8 cellular contexts compared by ENCODE assay signal in genomic region chr1:154405762-154406571, GRCh38. TPM values are rescaled to one million over a fixed set of nuclear protein-coding genes. Genes with fewer than 3 reads are reported as not detected.
DNase-seq lines count a peak whose midpoint lies in the region; ATAC-seq and TF ChIP-seq lines count a peak whose summit lies in the region.

No MANE protein-coding gene starts in this region.

- 9% methylated on average over 39 of the region's 39 CpGs for WGBS in HUES64
- WGBS in liver: 2% methylated on average over 39 of the region's 39 CpGs

- H3K9ac ChIP-seq in HUES64 (ENCODE audit: low read depth, low read length) (peak overlapping the region; percentile 40), liver (ENCODE audit: low read depth in 1 of 2, low read length in 2 of 2) (peak overlapping the region; percentile 98 to 100)

- H3K4me3 ChIP-seq in HUES64 (ENCODE audit: low read length) (peak overlapping the region; percentile 59), coronary artery (peak overlapping the region; percentile 84), liver (ENCODE audit: low read depth in 1 of 3, low read length in 3 of 3) (peak overlapping the region; percentile 82 to 90 (median 83))

- ATAC-seq in WTC11 (peak; percentile 12), HG03095 (IDR thresholded peaks at IDR 0.05; ENCODE audit: unreplicated experiment) (no peak)

- CTCF ChIA-PET in WTC11 (lab: Charles Lee): interaction anchor here (0.7 to 1.6 kb wide), 4 partner anchors 37 to 141 kb away, joined by 3 read pairs; no protein-coding TSS in a partner anchor

- peaks cover 49% of the 10 kb centered on the region for H3K27me3 Mint-ChIP-seq in WTC11 (ENCODE audit: low read depth)

- H3K36me3 ChIP-seq in HUES64 (ENCODE audit: insufficient read depth, low read length) (no peaks in the 10 kb centered on the region), liver (ENCODE audit: control insufficient read depth in 4 of 4, insufficient read depth in 3 of 4, low read depth in 1 of 4, low read length in 3 of 4) (no peaks in the 10 kb centered on the region)

- H3K27me3 ChIP-seq in HUES64 (ENCODE audit: insufficient read depth, low read length) (peaks cover 53% of the 10 kb centered on the region), liver (ENCODE audit: control insufficient read depth in 4 of 4, insufficient read depth in 4 of 4, low read length in 3 of 4) (no peaks in the 10 kb centered on the region)

- H3K9me3 Mint-ChIP-seq in WTC11: no peaks in the 10 kb centered on the region

- POLR2A ChIA-PET in WTC11 (lab: Charles Lee): interaction anchor here (0.6 kb wide), 1 partner anchor 15 kb away, joined by 5 read pairs; no protein-coding TSS in a partner anchor

- no peak overlapping the region for H3K27ac Mint-ChIP-seq in WTC11

- TF ChIP-seq CTCF in WTC11 (IDR thresholded peaks at IDR 0.05) (no peak), coronary artery (IDR thresholded peaks at IDR 0.05) (no peak), liver (IDR thresholded peaks at IDR 0.05; ENCODE audit: low read depth, low read length, missing input control) (peak; percentile 9)

- H3K36me3 Mint-ChIP-seq in WTC11: no peaks in the 10 kb centered on the region

- TF ChIP-seq RAD21 in liver (IDR thresholded peaks at IDR 0.05): peak; percentile 24 to 63

- peak overlapping the region; percentile 67 for H3K4me3 Mint-ChIP-seq in WTC11

- peak; percentile 63 for DNase-seq in SKM-1 treated with dmso at 0.1 percent for 144 hours (lab: John Stamatoyannopoulos, UW; ENCODE audit: unreplicated experiment)
- no peak for DNase-seq in SKM-1 (lab: John Stamatoyannopoulos, UW; ENCODE audit: unreplicated experiment)
- DNase-seq in WTC11 (ENCODE audit: low spot score): peak; percentile 53
- peak; percentile 97 for DNase-seq in coronary artery (ENCODE audit: low spot score)
- DNase-seq in stimulated activated CD4-positive, alpha-beta T cell treated with anti-CD3 and anti-CD28 coated beads, Interleukin-4, amount 100 ng/mL, for 4 hours: peak; percentile 68 to 81

- H3K9me3 ChIP-seq in HUES64 (ENCODE audit: insufficient read depth, low read depth, low read length) (no peaks in the 10 kb centered on the region), liver (ENCODE audit: control insufficient read depth in 4 of 4, low read length in 3 of 4) (no peaks in the 10 kb centered on the region)

- peaks cover 35% of the 10 kb centered on the region for H3K4me1 Mint-ChIP-seq in WTC11

- H3K27ac ChIP-seq in HUES64 (ENCODE audit: low read depth, low read length) (no peak overlapping the region), coronary artery (peak overlapping the region; percentile 97 to 98), liver (ENCODE audit: low read depth in 1 of 2, low read length in 2 of 2) (peak overlapping the region; percentile 99 to 100)

- peaks cover 20% of the 10 kb centered on the region for H3K4me1 ChIP-seq in HUES64 (ENCODE audit: insufficient read depth, low read length)
- H3K4me1 ChIP-seq in liver (ENCODE audit: control insufficient read depth in 4 of 4, insufficient read depth in 4 of 4, low read length in 3 of 4): peaks cover 4 to 49% (median 31%) of the 10 kb centered on the region in 4 donors

TF ChIP-seq in WTC11, 78 proteins besides CTCF, POLR2A, EP300 and RAD21 (continues in another document):
- TF ChIP-seq GRHL2 (CRISPR knock-in tag; IDR thresholded peaks at IDR 0.05; ENCODE audit: insufficient replicate concordance, severe bottlenecking) (no peak), ZNF671 (CRISPR knock-in tag; IDR thresholded peaks at IDR 0.05) (no peak), ZMAT4 (CRISPR knock-in tag; IDR thresholded peaks at IDR 0.05) (no peak), FOXK1 (CRISPR knock-in tag; IDR thresholded peaks at IDR 0.05) (0 out of 2 replicates have a peak, but pooled peaks have one; percentile 32), MXD4 (CRISPR knock-in tag; IDR thresholded peaks at IDR 0.05; ENCODE audit: borderline replicate concordance) (no peak)
- TF ChIP-seq, protein P1, sequence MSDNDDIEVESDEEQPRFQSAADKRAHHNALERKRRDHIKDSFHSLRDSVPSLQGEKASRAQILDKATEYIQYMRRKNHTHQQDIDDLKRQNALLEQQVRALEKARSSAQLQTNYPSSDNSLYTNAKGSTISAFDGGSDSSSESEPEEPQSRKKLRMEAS (CRISPR knock-in tag; IDR thresholded peaks at IDR 0.05): no peak
- TF ChIP-seq, protein P2, sequence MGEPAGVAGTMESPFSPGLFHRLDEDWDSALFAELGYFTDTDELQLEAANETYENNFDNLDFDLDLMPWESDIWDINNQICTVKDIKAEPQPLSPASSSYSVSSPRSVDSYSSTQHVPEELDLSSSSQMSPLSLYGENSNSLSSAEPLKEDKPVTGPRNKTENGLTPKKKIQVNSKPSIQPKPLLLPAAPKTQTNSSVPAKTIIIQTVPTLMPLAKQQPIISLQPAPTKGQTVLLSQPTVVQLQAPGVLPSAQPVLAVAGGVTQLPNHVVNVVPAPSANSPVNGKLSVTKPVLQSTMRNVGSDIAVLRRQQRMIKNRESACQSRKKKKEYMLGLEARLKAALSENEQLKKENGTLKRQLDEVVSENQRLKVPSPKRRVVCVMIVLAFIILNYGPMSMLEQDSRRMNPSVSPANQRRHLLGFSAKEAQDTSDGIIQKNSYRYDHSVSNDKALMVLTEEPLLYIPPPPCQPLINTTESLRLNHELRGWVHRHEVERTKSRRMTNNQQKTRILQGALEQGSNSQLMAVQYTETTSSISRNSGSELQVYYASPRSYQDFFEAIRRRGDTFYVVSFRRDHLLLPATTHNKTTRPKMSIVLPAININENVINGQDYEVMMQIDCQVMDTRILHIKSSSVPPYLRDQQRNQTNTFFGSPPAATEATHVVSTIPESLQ (CRISPR knock-in tag; IDR thresholded peaks at IDR 0.05): no peak
- TF ChIP-seq, protein P3, sequence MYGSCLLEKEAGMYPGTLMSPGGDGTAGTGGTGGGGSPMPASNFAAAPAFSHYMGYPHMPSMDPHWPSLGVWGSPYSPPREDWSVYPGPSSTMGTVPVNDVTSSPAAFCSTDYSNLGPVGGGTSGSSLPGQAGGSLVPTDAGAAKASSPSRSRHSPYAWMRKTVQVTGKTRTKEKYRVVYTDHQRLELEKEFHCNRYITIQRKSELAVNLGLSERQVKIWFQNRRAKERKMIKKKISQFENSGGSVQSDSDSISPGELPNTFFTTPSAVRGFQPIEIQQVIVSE (CRISPR knock-in tag; IDR thresholded peaks at IDR 0.05; ENCODE audit: borderline replicate concordance): no peak

TF ChIP-seq in liver, 16 proteins besides CTCF, POLR2A, EP300 and RAD21 (continues in another document):
- TF ChIP-seq NR2F2 (IDR thresholded peaks at IDR 0.05) (no peak), HNF4A (conservative IDR thresholded peaks at IDR 0.05) (no peak), FOXA1 (IDR thresholded peaks at IDR 0.05) (no peak), JUND (IDR thresholded peaks at IDR 0.05) (peak in 1 of 2 donors; percentile 14), YY1 (IDR thresholded peaks at IDR 0.05) (no peak), ZBTB33 (IDR thresholded peaks at IDR 0.05) (no peak), SP1 (IDR thresholded peaks at IDR 0.05) (no peak), RXRA (IDR thresholded peaks at IDR 0.05) (peak in 1 of 2 donors; percentile 2), TAF1 (conservative IDR thresholded peaks at IDR 0.05) (peak; percentile 16), EGR1 (IDR thresholded peaks at IDR 0.05; ENCODE audit: low read depth in 2 of 2) (no peak), FOXA2 (IDR thresholded peaks at IDR 0.05) (no peak), HNF4G (IDR thresholded peaks at IDR 0.05) (no peak), GABPA (IDR thresholded peaks at IDR 0.05 in 1 of 2, conservative IDR thresholded peaks at IDR 0.05 in 1 of 2) (no peak)
- TF ChIP-seq, protein P4, sequence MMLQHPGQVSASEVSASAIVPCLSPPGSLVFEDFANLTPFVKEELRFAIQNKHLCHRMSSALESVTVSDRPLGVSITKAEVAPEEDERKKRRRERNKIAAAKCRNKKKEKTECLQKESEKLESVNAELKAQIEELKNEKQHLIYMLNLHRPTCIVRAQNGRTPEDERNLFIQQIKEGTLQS (IDR thresholded peaks at IDR 0.05): no peak
- TF ChIP-seq, protein P1 (IDR thresholded peaks at IDR 0.05): no peak

RNA-seq across cellular contexts. Expression of gene IL6R, which starts 0.8 kb away (rescaled TPM):
- polyA plus RNA-seq in HUES64 (2013, experiment 1 of 2): 0.65 TPM
- 1.5 TPM for polyA plus RNA-seq in HUES64 (2013, experiment 2 of 2)
- 3.2 to 7.0 TPM (median 3.4 TPM) in 3 replicates for total RNA-seq in WTC11 (2021)
- total RNA-seq in liver: 10 to 100 TPM; 47.0 to 67.6 TPM
- polyA plus RNA-seq in liver: 10 to 100 TPM; 18.8 to 23.6 TPM
